In genomic region chr17:29559640-29560039, GRCh38 we compare ENCODE assay signal across 29 cellular contexts. TPM values are rescaled to one million over a fixed set of nuclear protein-coding genes. Genes with fewer than 3 reads are reported as not detected.
A peak's percentile ranks its signal among the peaks of the same experiment; 100 is the strongest.
DNase-seq lines count a peak whose midpoint lies in the region; ATAC-seq, FAIRE-seq and TF ChIP-seq lines count a peak whose summit lies in the region.
"Had no signal": no experiment of that assay in that cellular context is flagged by ENCODE, and none has a peak within 500 bp of the region (broad histone marks: within the 10 kb centered on the region; RNA-seq: fewer than 3 reads in every experiment).

No MANE protein-coding gene starts in this region.

- TF ChIP-seq RAD21 in GM12878 (IDR thresholded peaks at IDR 0.05; ENCODE audit: insufficient read depth, low read depth, low read length) = peak; percentile 25

- H3K4me2 ChIP-seq in GM12878 (ENCODE audit: control insufficient read depth, insufficient read depth) = no peak overlapping the region
- H3K4me2 ChIP-seq: hepatocyte, SK-N-SH had no signal

- H3K4me3 Mint-ChIP-seq in CD4-positive, CD25-positive, alpha-beta regulatory T cell = no peak overlapping the region
- peak overlapping the region in 6 of 8 donors; percentile 56 to 88 (median 82) for H3K4me3 Mint-ChIP-seq in naive B cell
- H3K4me3 Mint-ChIP-seq: activated CD8-positive, alpha-beta T cell treated with anti-CD3 and anti-CD28 coated beads for 36 hours; activated naive CD8-positive, alpha-beta T cell; nephron progenitor cell; T-helper 1 cell treated with Interleukin-12 subunit alpha and Interleukin-12 subunit beta and Interleukin-4 antibody, amounts not matched to agents 30 μg/mL and 1 μg/mL, for 36 hours had no signal

- no peaks in the 10 kb centered on the region for H4K20me1 ChIP-seq in GM12878 (ENCODE audit: control insufficient read depth, insufficient read depth)

- BruUV-seq in GM12878 (replicated peaks; lab: Mats Ljungman, UMichigan) = no TSS peak

- TF ChIP-seq POLR2A in GM12878 (IDR thresholded peaks at IDR 0.05; ENCODE audit: low read depth, low read length) = no peak

- H3K79me2 ChIP-seq in GM12878 (ENCODE audit: control insufficient read depth, insufficient read depth, low read length) = no peaks in the 10 kb centered on the region

- TF ChIP-seq CTCF in LNCaP clone FGC (IDR thresholded peaks at IDR 0.05; ENCODE audit: control insufficient read depth, extremely low read depth, insufficient read depth) (peak; percentile 55), GM12878 (IDR thresholded peaks at IDR 0.05 in 2 of 3, conservative IDR thresholded peaks at IDR 0.05 in 1 of 3; ENCODE audit: control insufficient read depth in 2 of 3, extremely low read depth in 1 of 3, insufficient read depth in 1 of 3, low read depth in 3 of 3, low read length in 3 of 3) (peak in 1 of 3 experiments; percentile 6; a peak in 1 of 6 replicates)

- no peak overlapping the region for H3K27ac ChIP-seq in CD4-positive, CD25-positive, alpha-beta regulatory T cell (ENCODE audit: insufficient read depth, low read length, poor library complexity, severe bottlenecking)
- H3K27ac ChIP-seq in GM12878 (ENCODE audit: control insufficient read depth, insufficient read depth) = no peak overlapping the region
- no peak overlapping the region for H3K27ac ChIP-seq in right cardiac atrium (ENCODE audit: low read length)
- H3K27ac ChIP-seq: C4-2B, gastrocnemius medialis, hepatocyte, lower lobe of right lung had no signal

- H3K4me1 ChIP-seq in CD4-positive, CD25-positive, alpha-beta regulatory T cell (ENCODE audit: control insufficient read depth, insufficient read depth, low read length, poor library complexity, severe bottlenecking) = peaks cover 9% of the 10 kb centered on the region
- H3K4me1 ChIP-seq in GM12878 (ENCODE audit: control insufficient read depth, insufficient read depth, low read length) (peaks cover 45% of the 10 kb centered on the region), right cardiac atrium (ENCODE audit: control insufficient read depth, insufficient read depth, low read length) (peaks cover 5% of the 10 kb centered on the region)
- H3K4me1 ChIP-seq: gastrocnemius medialis had no signal

- POLR2A ChIA-PET in GM12878 (lab: Charles Lee) = interaction anchor here (0.6 kb wide), 1 partner anchor 11 kb away, joined by 3 read pairs; no protein-coding TSS in a partner anchor

- in situ Hi-C loops in GM12878 (cut with MboI) = no loop called here

- no peak for DNase-seq in CD4-positive, CD25-positive, alpha-beta regulatory T cell
- DNase-seq in LNCaP clone FGC (ENCODE audit: low read depth) (peak; percentile 70), GM12878 (ENCODE audit: low read depth, low spot score) (no peak), naive B cell (no peak), COLO668 (lab: John Stamatoyannopoulos, UW; ENCODE audit: unreplicated experiment) (no peak), right cardiac atrium (no peak)
- no peak for DNase-seq in activated CD4-positive, alpha-beta T cell treated with anti-CD3 and anti-CD28 coated beads, Interleukin-2, amount 50 U/mL, for 1 hour
- DNase-seq: activated CD4-positive, CD25-positive, alpha-beta regulatory T cell treated with anti-CD3 and anti-CD28 coated beads, Interleukin-2, amount 50 U/mL, for 72 hours; activated CD8-positive, alpha-beta T cell treated with anti-CD3 and anti-CD28 coated beads for 36 hours; Calu3; DMS79 treated with DMSO at 0.1 percent for 48 hours; GDM1; KG1; lower lobe of right lung; NCI-H1436; NCI-H446 treated with DMSO at 0.1 percent for 48 hours; nephron progenitor cell; stimulated activated naive CD4-positive, alpha-beta T cell; upper lobe of right lung had no signal

- intact Hi-C loops in GM12878 (cut with micrococcal nuclease; ENCODE audit: unreplicated experiment) (no loop called here), right cardiac atrium (cut with DNase I) (no loop called here)

- no peaks in the 10 kb centered on the region for H3K36me3 Mint-ChIP-seq in CD4-positive, CD25-positive, alpha-beta regulatory T cell
- peaks cover 0 to 5% of the 10 kb centered on the region in 2 donors for H3K36me3 Mint-ChIP-seq in naive B cell

- ATAC-seq in CD4-positive, CD25-positive, alpha-beta regulatory T cell (ENCODE audit: low read depth in 2 of 2) = no peak
- ATAC-seq in GM12878 = peak; percentile 11; the same call in 2 of the 3 replicates
- no peak for ATAC-seq in naive B cell (ENCODE audit: low read depth in 2 of 2)
- ATAC-seq in right cardiac atrium = no peak
- ATAC-seq in GM18502 (IDR thresholded peaks at IDR 0.05; ENCODE audit: poor library complexity, unreplicated experiment) = no peak
- ATAC-seq: activated CD8-positive, alpha-beta T cell treated with anti-CD3 and anti-CD28 coated beads for 36 hours; gastrocnemius medialis had no signal

- SMC1A ChIA-PET in GM12878 (lab: Charles Lee; ENCODE audit: uncharacterized antibody, unreplicated experiment) = interaction anchor here (1.0 to 2.0 kb wide), 3 partner anchors 11 to 190 kb away, joined by 3 to 11 read pairs (median 5); partner anchors contain the start of gene ANKRD13B

- H3K9me3 Mint-ChIP-seq in CD4-positive, CD25-positive, alpha-beta regulatory T cell = no peaks in the 10 kb centered on the region
- H3K9me3 Mint-ChIP-seq in naive B cell = no peaks in the 10 kb centered on the region
- H3K9me3 Mint-ChIP-seq: activated CD8-positive, alpha-beta T cell treated with anti-CD3 and anti-CD28 coated beads for 36 hours; nephron progenitor cell; T-helper 1 cell treated with Interleukin-12 subunit alpha and Interleukin-12 subunit beta and Interleukin-4 antibody, amounts not matched to agents 30 μg/mL and 1 μg/mL, for 36 hours had no signal

- no peak overlapping the region for H2AFZ ChIP-seq in GM12878 (ENCODE audit: control insufficient read depth, low read depth, low read length)
- H2AFZ ChIP-seq: hepatocyte had no signal

- H3K27ac Mint-ChIP-seq in CD4-positive, CD25-positive, alpha-beta regulatory T cell = peak overlapping the region in 2 of 3 donors; percentile 47 to 56
- peak overlapping the region in 4 of 6 donors; percentile 41 to 99 (median 97) for H3K27ac Mint-ChIP-seq in naive B cell
- H3K27ac Mint-ChIP-seq: activated CD8-positive, alpha-beta T cell treated with anti-CD3 and anti-CD28 coated beads for 36 hours; activated naive CD8-positive, alpha-beta T cell; nephron progenitor cell; T-helper 1 cell treated with Interleukin-12 subunit alpha and Interleukin-12 subunit beta and Interleukin-4 antibody, amounts not matched to agents 30 μg/mL and 1 μg/mL, for 36 hours had no signal

- peak; percentile 52 for FAIRE-seq in GM12878 (lab: Jason Lieb, UNC)
- FAIRE-seq: endothelial cell of umbilical vein, H1 had no signal

- H3K4me1 Mint-ChIP-seq in CD4-positive, CD25-positive, alpha-beta regulatory T cell = peaks cover 0 to 18% (median 15%) of the 10 kb centered on the region in 4 donors
- H3K4me1 Mint-ChIP-seq in naive B cell = peaks cover 62 to 89% (median 75%) of the 10 kb centered on the region in 3 donors

- RAD21 ChIA-PET in GM12878 (lab: Charles Lee; ENCODE audit: unreplicated experiment) = interaction anchor here (0.8 to 1.5 kb wide), 2 partner anchors 18 to 190 kb away, joined by 3 to 4 read pairs; no protein-coding TSS in a partner anchor

- 85% methylated on average over 2 of the region's 2 CpGs for WGBS in GM12878 (ENCODE audit: insufficient coverage, insufficient replicate concordance, low lambda C conversion rate, missing lambda C conversion rate)
- WGBS in right cardiac atrium = 98% methylated on average over 2 of the region's 2 CpGs

- no peaks in the 10 kb centered on the region for H3K27me3 ChIP-seq in CD4-positive, CD25-positive, alpha-beta regulatory T cell (ENCODE audit: control insufficient read depth, insufficient read depth, low read length)
- no peaks in the 10 kb centered on the region for H3K27me3 ChIP-seq in GM12878 (replicated peaks in 1 of 2; ENCODE audit: control insufficient read depth in 2 of 2, insufficient read depth in 2 of 2, low read length in 1 of 2)
- H3K27me3 ChIP-seq in right cardiac atrium (ENCODE audit: control insufficient read depth, insufficient read depth) = no peaks in the 10 kb centered on the region
- H3K27me3 ChIP-seq: gastrocnemius medialis, hepatocyte, upper lobe of right lung had no signal

- TF ChIP-seq EP300 in GM12878 (IDR thresholded peaks at IDR 0.05; ENCODE audit: borderline replicate concordance in 1 of 2, control insufficient read depth in 1 of 2, low read depth in 2 of 2, low read length in 2 of 2) = no peak

- no peaks in the 10 kb centered on the region for H3K9me3 ChIP-seq in CD4-positive, CD25-positive, alpha-beta regulatory T cell (ENCODE audit: control insufficient read depth in 2 of 2, low read length in 2 of 2)
- H3K9me3 ChIP-seq in GM12878 (replicated peaks; ENCODE audit: control insufficient read depth, insufficient read depth, low read length) (no peaks in the 10 kb centered on the region), right cardiac atrium (ENCODE audit: control insufficient read depth, low read length) (no peaks in the 10 kb centered on the region)
- H3K9me3 ChIP-seq: gastrocnemius medialis, lower lobe of right lung, SK-N-SH, upper lobe of right lung had no signal

- H3K36me3 ChIP-seq in CD4-positive, CD25-positive, alpha-beta regulatory T cell (ENCODE audit: control insufficient read depth, insufficient read depth, low read length) = peaks cover 11% of the 10 kb centered on the region
- peaks cover 2 to 3% of the 10 kb centered on the region in 2 experiments; a peak in 3 of 4 replicates for H3K36me3 ChIP-seq in GM12878 (ENCODE audit: control insufficient read depth in 2 of 2, insufficient read depth in 2 of 2, low read length in 1 of 2)
- H3K36me3 ChIP-seq: gastrocnemius medialis had no signal

- no peaks in the 10 kb centered on the region for H3K27me3 Mint-ChIP-seq in CD4-positive, CD25-positive, alpha-beta regulatory T cell
- no peaks in the 10 kb centered on the region for H3K27me3 Mint-ChIP-seq in naive B cell
- H3K27me3 Mint-ChIP-seq: activated CD8-positive, alpha-beta T cell treated with anti-CD3 and anti-CD28 coated beads for 36 hours; activated naive CD8-positive, alpha-beta T cell had no signal

- H3K4me3 ChIP-seq in CD4-positive, CD25-positive, alpha-beta regulatory T cell (ENCODE audit: low read depth, low read length) = no peak overlapping the region
- H3K4me3 ChIP-seq in LNCaP clone FGC (ENCODE audit: low read depth, low read length) (no peak overlapping the region), GM12878 (no peak overlapping the region), right cardiac atrium (ENCODE audit: low read length) (no peak overlapping the region)
- H3K4me3 ChIP-seq: gastrocnemius medialis, hepatocyte, lower lobe of right lung, skin epidermis, upper lobe of right lung had no signal

- no peak overlapping the region for H3K9ac ChIP-seq in GM12878 (ENCODE audit: control insufficient read depth, insufficient read depth, low read length)
- H3K9ac ChIP-seq: SK-N-SH had no signal

- CTCF ChIA-PET in GM12878 (lab: Yijun Ruan, JAX) = interaction anchor here (1.0 to 1.8 kb wide), 6 partner anchors 10 to 536 kb away, joined by 3 to 9 read pairs (median 7); no protein-coding TSS in a partner anchor

RNA-seq across cellular contexts. Expression of gene ABHD15, which starts 7.2 kb away (rescaled TPM):
- 9.9 TPM for total RNA-seq in CD4-positive, CD25-positive, alpha-beta regulatory T cell
- 1 to 10 TPM; 6.2 to 9.2 (median 7.4) TPM for polyA plus RNA-seq in CD4-positive, CD25-positive, alpha-beta regulatory T cell
- total RNA-seq in GM12878 (2013; cell fraction: nucleolus; rRNA removed) = 7.5 and 8.0 TPM in 2 replicates
- total RNA-seq in GM12878 (2014; rRNA removed) = 6.5 and 7.5 TPM in 2 replicates
- 5.1 and 5.2 TPM in 2 replicates for total RNA-seq in GM12878 (2014; rRNA removed; fragmentation: Illumina TruSeq; extraction: Trizol)
- 9.0 and 9.2 TPM in 2 replicates for total RNA-seq in GM12878 (2021)
- 2.0 TPM for polyA plus RNA-seq in GM12878 (2011; ENCODE audit: low read depth)
- 4.1 and 4.7 TPM in 2 replicates for polyA plus RNA-seq in GM12878 (2011; rRNA removed)
- polyA plus RNA-seq in GM12878 (2011; cell fraction: cytosol; rRNA removed) = 4.1 and 5.8 TPM in 2 replicates
- polyA plus RNA-seq in GM12878 (2011; cell fraction: nucleus; rRNA removed) = 5.9 and 6.4 TPM in 2 replicates
- polyA plus RNA-seq in GM12878 (2012) = 3.5 and 4.7 TPM in 2 replicates
- 5.3 and 5.8 TPM in 2 replicates for polyA plus RNA-seq in GM12878 (2014; fragmentation: Illumina TruSeq; extraction: Trizol)
- polyA plus RNA-seq in GM12878 (2014; fragmentation: Nextera tagmentation; extraction: Ambion mirVana) = 1 to 10 TPM; 2.1 to 2.6 TPM
- 5.9 and 6.1 TPM in 2 replicates for polyA plus RNA-seq in GM12878 (2014; rRNA removed)
- 1 to 10 TPM; 2.6 to 3.9 TPM for polyA plus RNA-seq in GM12878 (2016; fragmentation: Nextera tagmentation; extraction: Ambion mirVana)
- 5.5 and 8.8 TPM in 2 replicates for polyA minus RNA-seq in GM12878 (2011; rRNA and poly(A)+ RNA removed)
- polyA minus RNA-seq in GM12878 (2011; cell fraction: cytosol; rRNA and poly(A)+ RNA removed) = 3.5 and 3.7 TPM in 2 replicates
- 3.4 and 6.5 TPM in 2 replicates for polyA minus RNA-seq in GM12878 (2011; cell fraction: nucleus; rRNA and poly(A)+ RNA removed)
- polyA plus RNA-seq in naive B cell (ENCODE audit: low read depth in 6 of 6) = 10 to 100 TPM; 15.1 to 45.2 (median 20.3) TPM
- total RNA-seq in right cardiac atrium = 1 to 10 TPM; 6.6 to 7.5 (median 7.3) TPM
- 5.2 TPM for polyA plus RNA-seq in right cardiac atrium

RNA-seq across cellular contexts. Expression of gene TP53I13, which starts 8.9 kb away (rescaled TPM):
- total RNA-seq in CD4-positive, CD25-positive, alpha-beta regulatory T cell = 87.4 TPM
- polyA plus RNA-seq in CD4-positive, CD25-positive, alpha-beta regulatory T cell = 10 to 100 TPM; 22.2 to 36.4 (median 26.2) TPM
- 36.6 and 40.4 TPM in 2 replicates for total RNA-seq in GM12878 (2013; cell fraction: nucleolus; rRNA removed)
- total RNA-seq in GM12878 (2014; rRNA removed) = 30.9 and 33.4 TPM in 2 replicates
- total RNA-seq in GM12878 (2014; rRNA removed; fragmentation: Illumina TruSeq; extraction: Trizol) = 8.6 and 10.4 TPM in 2 replicates
- 38.5 and 40.1 TPM in 2 replicates for total RNA-seq in GM12878 (2021)
- 5.4 TPM for polyA plus RNA-seq in GM12878 (2011; ENCODE audit: low read depth)
- polyA plus RNA-seq in GM12878 (2011; rRNA removed) = 5.5 and 8.8 TPM in 2 replicates
- 9.9 and 18.4 TPM in 2 replicates for polyA plus RNA-seq in GM12878 (2011; cell fraction: cytosol; rRNA removed)
- polyA plus RNA-seq in GM12878 (2011; cell fraction: nucleus; rRNA removed) = 229 and 261 TPM in 2 replicates
- polyA plus RNA-seq in GM12878 (2012) = 25.2 and 26.9 TPM in 2 replicates
- 0.97 and 4.5 TPM in 2 replicates for polyA plus RNA-seq in GM12878 (2014; fragmentation: Illumina TruSeq; extraction: Trizol)
- polyA plus RNA-seq in GM12878 (2014; fragmentation: Nextera tagmentation; extraction: Ambion mirVana) = under 1 TPM in 1 of 2 experiments, not detected in 1; 0.31 TPM
- 45.1 and 54.2 TPM in 2 replicates for polyA plus RNA-seq in GM12878 (2014; rRNA removed)
- polyA plus RNA-seq in GM12878 (2016; fragmentation: Nextera tagmentation; extraction: Ambion mirVana) = 10 to 100 TPM; 19.5 to 22.9 TPM
- polyA minus RNA-seq in GM12878 (2011; rRNA and poly(A)+ RNA removed) = 3.3 and 10.7 TPM in 2 replicates
- 4.1 and 7.7 TPM in 2 replicates for polyA minus RNA-seq in GM12878 (2011; cell fraction: cytosol; rRNA and poly(A)+ RNA removed)
- 26.0 and 38.0 TPM in 2 replicates for polyA minus RNA-seq in GM12878 (2011; cell fraction: nucleus; rRNA and poly(A)+ RNA removed)
- 10 to 100 TPM; 28.1 to 41.5 (median 38.4) TPM for polyA plus RNA-seq in naive B cell (ENCODE audit: low read depth in 6 of 6)
- 10 to 100 TPM; 30.6 to 45.3 (median 38.3) TPM for total RNA-seq in right cardiac atrium
- 53.0 TPM for polyA plus RNA-seq in right cardiac atrium

RNA-seq across cellular contexts. Expression of gene GIT1, which starts 29.8 kb away (rescaled TPM):
- total RNA-seq in CD4-positive, CD25-positive, alpha-beta regulatory T cell = 41.5 TPM
- 1 to 10 TPM; 5.5 to 9.2 (median 6.4) TPM for polyA plus RNA-seq in CD4-positive, CD25-positive, alpha-beta regulatory T cell
- total RNA-seq in GM12878 (2013; cell fraction: nucleolus; rRNA removed) = 31.4 and 40.8 TPM in 2 replicates
- 24.2 and 30.6 TPM in 2 replicates for total RNA-seq in GM12878 (2014; rRNA removed)
- 15.4 and 16.1 TPM in 2 replicates for total RNA-seq in GM12878 (2014; rRNA removed; fragmentation: Illumina TruSeq; extraction: Trizol)
- total RNA-seq in GM12878 (2021) = 45.1 and 45.3 TPM in 2 replicates
- polyA plus RNA-seq in GM12878 (2011; ENCODE audit: low read depth) = 6.9 TPM
- 11.3 and 25.6 TPM in 2 replicates for polyA plus RNA-seq in GM12878 (2011; rRNA removed)
- polyA plus RNA-seq in GM12878 (2011; cell fraction: cytosol; rRNA removed) = 19.7 and 24.9 TPM in 2 replicates
- 76.5 and 89.1 TPM in 2 replicates for polyA plus RNA-seq in GM12878 (2011; cell fraction: nucleus; rRNA removed)
- 19.0 and 19.4 TPM in 2 replicates for polyA plus RNA-seq in GM12878 (2012)
- polyA plus RNA-seq in GM12878 (2014; fragmentation: Illumina TruSeq; extraction: Trizol) = 20.0 and 32.4 TPM in 2 replicates
- polyA plus RNA-seq in GM12878 (2014; fragmentation: Nextera tagmentation; extraction: Ambion mirVana) = under 1 TPM; 0.24 to 0.58 TPM
- 33.7 and 34.2 TPM in 2 replicates for polyA plus RNA-seq in GM12878 (2014; rRNA removed)
- 1 to 10 TPM; 4.4 to 4.9 TPM for polyA plus RNA-seq in GM12878 (2016; fragmentation: Nextera tagmentation; extraction: Ambion mirVana)
- polyA minus RNA-seq in GM12878 (2011; rRNA and poly(A)+ RNA removed) = 24.4 and 31.5 TPM in 2 replicates
- polyA minus RNA-seq in GM12878 (2011; cell fraction: cytosol; rRNA and poly(A)+ RNA removed) = 15.8 and 24.1 TPM in 2 replicates
- 33.0 and 56.8 TPM in 2 replicates for polyA minus RNA-seq in GM12878 (2011; cell fraction: nucleus; rRNA and poly(A)+ RNA removed)
- polyA plus RNA-seq in naive B cell (ENCODE audit: low read depth in 6 of 6) = 10 to 100 TPM in 1 of 6 donors, 1 to 10 TPM in 5; 1.6 to 12.9 (median 4.4) TPM
- total RNA-seq in right cardiac atrium = 10 to 100 TPM; 31.4 to 37.8 (median 34.8) TPM
- polyA plus RNA-seq in right cardiac atrium = 25.5 TPM

RNA-seq across cellular contexts. Expression of gene ANKRD13B, which starts 33.3 kb away (rescaled TPM):
- 5.9 TPM for total RNA-seq in CD4-positive, CD25-positive, alpha-beta regulatory T cell
- polyA plus RNA-seq in CD4-positive, CD25-positive, alpha-beta regulatory T cell = under 1 TPM in 2 of 4 donors, not detected in 2; 0.05 to 0.18 TPM
- 12.6 and 16.8 TPM in 2 replicates for total RNA-seq in GM12878 (2013; cell fraction: nucleolus; rRNA removed)
- total RNA-seq in GM12878 (2014; rRNA removed) = 7.1 and 8.5 TPM in 2 replicates
- 2.5 and 2.9 TPM in 2 replicates for total RNA-seq in GM12878 (2014; rRNA removed; fragmentation: Illumina TruSeq; extraction: Trizol)
- 14.0 and 15.0 TPM in 2 replicates for total RNA-seq in GM12878 (2021)
- 0.56 TPM for polyA plus RNA-seq in GM12878 (2011; ENCODE audit: low read depth)
- 1.3 and 3.0 TPM in 2 replicates for polyA plus RNA-seq in GM12878 (2011; rRNA removed)
- 3.2 and 6.8 TPM in 2 replicates for polyA plus RNA-seq in GM12878 (2011; cell fraction: cytosol; rRNA removed)
- 64.3 and 77.7 TPM in 2 replicates for polyA plus RNA-seq in GM12878 (2011; cell fraction: nucleus; rRNA removed)
- 2.0 and 3.5 TPM in 2 replicates for polyA plus RNA-seq in GM12878 (2012)
- polyA plus RNA-seq in GM12878 (2014; fragmentation: Illumina TruSeq; extraction: Trizol) = 1.5 and 4.0 TPM in 2 replicates
- under 1 TPM; 0.18 to 0.53 TPM for polyA plus RNA-seq in GM12878 (2014; fragmentation: Nextera tagmentation; extraction: Ambion mirVana)
- 14.9 and 15.9 TPM in 2 replicates for polyA plus RNA-seq in GM12878 (2014; rRNA removed)
- 1 to 10 TPM; 1.6 to 2.1 TPM for polyA plus RNA-seq in GM12878 (2016; fragmentation: Nextera tagmentation; extraction: Ambion mirVana)
- 2.6 and 5.8 TPM in 2 replicates for polyA minus RNA-seq in GM12878 (2011; rRNA and poly(A)+ RNA removed)
- 3.2 and 4.6 TPM in 2 replicates for polyA minus RNA-seq in GM12878 (2011; cell fraction: cytosol; rRNA and poly(A)+ RNA removed)
- 8.9 and 16.6 TPM in 2 replicates for polyA minus RNA-seq in GM12878 (2011; cell fraction: nucleus; rRNA and poly(A)+ RNA removed)
- not detected for polyA plus RNA-seq in naive B cell (ENCODE audit: low read depth in 6 of 6)
- 10 to 100 TPM in 1 of 4 donors, 1 to 10 TPM in 3; 5.4 to 11.0 (median 7.4) TPM for total RNA-seq in right cardiac atrium
- 5.0 TPM for polyA plus RNA-seq in right cardiac atrium

Comparison
In these comparisons a context has a peak if more than half of its experiments do, and no peak if none do; other contexts are left out.
1. H3K4me3 Mint-ChIP-seq: peak in naive B cell (6 of 8); none in CD4-positive, CD25-positive, alpha-beta regulatory T cell (0 of 4).